1 cellular context compared by ENCODE assay signal in the genomic region with DNA sequence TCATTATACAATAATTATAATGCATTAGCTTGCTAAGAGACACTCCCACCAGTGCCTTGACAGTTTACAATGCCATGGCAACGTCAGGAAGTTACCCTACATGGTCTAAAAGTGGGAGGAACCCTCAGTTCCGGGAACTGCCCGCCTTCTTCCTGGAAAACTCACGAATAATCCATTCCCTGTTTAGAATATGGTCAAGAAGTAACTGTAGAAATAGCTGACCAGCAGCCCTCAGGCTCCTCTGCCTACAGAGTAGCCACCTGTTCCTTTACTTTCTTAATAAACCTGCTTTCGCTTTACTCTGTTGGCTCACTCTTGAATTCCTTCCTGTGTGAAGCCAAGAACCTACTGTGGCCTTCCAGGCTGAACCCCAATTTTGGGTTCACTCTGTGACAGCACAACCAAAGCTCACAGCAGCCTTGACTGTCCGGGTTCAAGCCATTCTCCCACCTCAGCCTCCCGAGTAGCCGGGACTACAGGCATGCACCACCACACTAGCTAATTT.
A peak's percentile ranks its signal among the peaks of the same experiment; 100 is the strongest.
TF ChIP-seq lines count a peak whose summit lies in the region.

No MANE protein-coding gene starts in this region.

TF ChIP-seq in K562, 482 proteins besides CTCF, POLR2A, EP300 and RAD21 (continued from another document and continues in another):
- no peak for TF ChIP-seq ZBTB40 (IDR thresholded peaks at IDR 0.05)
- TF ChIP-seq ZBTB40 (CRISPR knock-in tag; IDR thresholded peaks at IDR 0.05): no peak
- no peak for TF ChIP-seq SIN3B (IDR thresholded peaks at IDR 0.05; ENCODE audit: low read depth)
- no peak for TF ChIP-seq ZKSCAN8 (CRISPR knock-in tag; IDR thresholded peaks at IDR 0.05)
- TF ChIP-seq MBD2 (IDR thresholded peaks at IDR 0.05; ENCODE audit: borderline replicate concordance, low read depth): no peak; the same call in 1 of the 2 replicates
- peak; percentile 45; the same call in 1 of the 2 replicates for TF ChIP-seq DMBX1 (CRISPR knock-in tag; IDR thresholded peaks at IDR 0.05; ENCODE audit: borderline replicate concordance)
- no peak for TF ChIP-seq HEY1 (CRISPR knock-in tag; IDR thresholded peaks at IDR 0.05; ENCODE audit: borderline replicate concordance)
- TF ChIP-seq FOXK1 (CRISPR knock-in tag; IDR thresholded peaks at IDR 0.05; ENCODE audit: borderline replicate concordance): no peak
- TF ChIP-seq ZC3H11A (IDR thresholded peaks at IDR 0.05; ENCODE audit: low read depth, low read length): no peak
- TF ChIP-seq, protein P1, sequence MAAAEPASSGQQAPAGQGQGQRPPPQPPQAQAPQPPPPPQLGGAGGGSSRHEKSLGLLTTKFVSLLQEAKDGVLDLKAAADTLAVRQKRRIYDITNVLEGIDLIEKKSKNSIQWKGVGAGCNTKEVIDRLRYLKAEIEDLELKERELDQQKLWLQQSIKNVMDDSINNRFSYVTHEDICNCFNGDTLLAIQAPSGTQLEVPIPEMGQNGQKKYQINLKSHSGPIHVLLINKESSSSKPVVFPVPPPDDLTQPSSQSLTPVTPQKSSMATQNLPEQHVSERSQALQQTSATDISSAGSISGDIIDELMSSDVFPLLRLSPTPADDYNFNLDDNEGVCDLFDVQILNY (CRISPR knock-in tag; IDR thresholded peaks at IDR 0.05): no peak
- no peak for TF ChIP-seq NCOA1 (IDR thresholded peaks at IDR 0.05; ENCODE audit: low read depth)
- TF ChIP-seq IRF2 (CRISPR knock-in tag; IDR thresholded peaks at IDR 0.05): no peak
- TF ChIP-seq, protein P2, sequence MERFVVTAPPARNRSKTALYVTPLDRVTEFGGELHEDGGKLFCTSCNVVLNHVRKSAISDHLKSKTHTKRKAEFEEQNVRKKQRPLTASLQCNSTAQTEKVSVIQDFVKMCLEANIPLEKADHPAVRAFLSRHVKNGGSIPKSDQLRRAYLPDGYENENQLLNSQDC (CRISPR knock-in tag; IDR thresholded peaks at IDR 0.05): no peak
- no peak for TF ChIP-seq BCL6 (CRISPR knock-in tag; IDR thresholded peaks at IDR 0.05)
- no peak for TF ChIP-seq BRCA1 (IDR thresholded peaks at IDR 0.05)
- no peak for TF ChIP-seq BRCA1 (CRISPR knock-in tag; IDR thresholded peaks at IDR 0.05)
- TF ChIP-seq, protein P3, sequence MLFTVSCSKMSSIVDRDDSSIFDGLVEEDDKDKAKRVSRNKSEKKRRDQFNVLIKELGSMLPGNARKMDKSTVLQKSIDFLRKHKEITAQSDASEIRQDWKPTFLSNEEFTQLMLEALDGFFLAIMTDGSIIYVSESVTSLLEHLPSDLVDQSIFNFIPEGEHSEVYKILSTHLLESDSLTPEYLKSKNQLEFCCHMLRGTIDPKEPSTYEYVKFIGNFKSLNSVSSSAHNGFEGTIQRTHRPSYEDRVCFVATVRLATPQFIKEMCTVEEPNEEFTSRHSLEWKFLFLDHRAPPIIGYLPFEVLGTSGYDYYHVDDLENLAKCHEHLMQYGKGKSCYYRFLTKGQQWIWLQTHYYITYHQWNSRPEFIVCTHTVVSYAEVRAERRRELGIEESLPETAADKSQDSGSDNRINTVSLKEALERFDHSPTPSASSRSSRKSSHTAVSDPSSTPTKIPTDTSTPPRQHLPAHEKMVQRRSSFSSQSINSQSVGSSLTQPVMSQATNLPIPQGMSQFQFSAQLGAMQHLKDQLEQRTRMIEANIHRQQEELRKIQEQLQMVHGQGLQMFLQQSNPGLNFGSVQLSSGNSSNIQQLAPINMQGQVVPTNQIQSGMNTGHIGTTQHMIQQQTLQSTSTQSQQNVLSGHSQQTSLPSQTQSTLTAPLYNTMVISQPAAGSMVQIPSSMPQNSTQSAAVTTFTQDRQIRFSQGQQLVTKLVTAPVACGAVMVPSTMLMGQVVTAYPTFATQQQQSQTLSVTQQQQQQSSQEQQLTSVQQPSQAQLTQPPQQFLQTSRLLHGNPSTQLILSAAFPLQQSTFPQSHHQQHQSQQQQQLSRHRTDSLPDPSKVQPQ (CRISPR knock-in tag; IDR thresholded peaks at IDR 0.05; ENCODE audit: borderline replicate concordance): no peak
- TF ChIP-seq FOS (IDR thresholded peaks at IDR 0.05; ENCODE audit: extremely low read depth, insufficient read length): no peak
- no peak for TF ChIP-seq TAF7 (tag; IDR thresholded peaks at IDR 0.05)
- TF ChIP-seq NCOR1 (IDR thresholded peaks at IDR 0.05): no peak
- TF ChIP-seq MAX (CRISPR knock-in tag; IDR thresholded peaks at IDR 0.05): no peak
- no peak for TF ChIP-seq E2F4 (CRISPR knock-in tag; IDR thresholded peaks at IDR 0.05; ENCODE audit: low read depth)
- TF ChIP-seq HSF4 (CRISPR knock-in tag; IDR thresholded peaks at IDR 0.05; ENCODE audit: borderline replicate concordance): no peak
- no peak for TF ChIP-seq ZNF232 (CRISPR knock-in tag; IDR thresholded peaks at IDR 0.05)
- TF ChIP-seq CCNT2 (IDR thresholded peaks at IDR 0.05; ENCODE audit: borderline replicate concordance, extremely low read depth, insufficient read length, low read depth, low read length): no peak
- no peak for TF ChIP-seq CHD4 (IDR thresholded peaks at IDR 0.05; ENCODE audit: insufficient read depth, insufficient replicate concordance, low read depth, low read length, poor library complexity, severe bottlenecking)
- no peak for TF ChIP-seq HMG20A (CRISPR knock-in tag; conservative IDR thresholded peaks at IDR 0.05)
- no peak for TF ChIP-seq ZBTB17 (CRISPR knock-in tag; IDR thresholded peaks at IDR 0.05)
- no peak for TF ChIP-seq THRB (CRISPR knock-in tag; conservative IDR thresholded peaks at IDR 0.05)
- no peak for TF ChIP-seq NFXL1 (CRISPR knock-in tag; IDR thresholded peaks at IDR 0.05)
- TF ChIP-seq PML (IDR thresholded peaks at IDR 0.05; ENCODE audit: low read length): 0 out of 2 replicates have a peak, but pooled peaks have one; percentile 28
- TF ChIP-seq ZBTB7A (IDR thresholded peaks at IDR 0.05; ENCODE audit: borderline replicate concordance, control insufficient read depth, low read depth, low read length): no peak
- TF ChIP-seq YY1 (IDR thresholded peaks at IDR 0.05; ENCODE audit: borderline replicate concordance in 1 of 3, control insufficient read depth in 1 of 3, extremely low read depth in 1 of 3, insufficient read depth in 3 of 3, insufficient read length in 1 of 3, insufficient replicate concordance in 2 of 3, low read depth in 1 of 3, low read length in 2 of 3): no peak
- TF ChIP-seq KLF10 (CRISPR knock-in tag; IDR thresholded peaks at IDR 0.05): no peak
- TF ChIP-seq XRCC3 (IDR thresholded peaks at IDR 0.05): no peak
- peak; percentile 37; the same call in 1 of the 2 replicates for TF ChIP-seq TRIM28 (IDR thresholded peaks at IDR 0.05)
- no peak for TF ChIP-seq ZC3H8 (IDR thresholded peaks at IDR 0.05)
- no peak for TF ChIP-seq ZNF57 (CRISPR knock-in tag; IDR thresholded peaks at IDR 0.05)
- no peak for TF ChIP-seq HNRNPUL1 (IDR thresholded peaks at IDR 0.05; ENCODE audit: low read length)
- no peak for TF ChIP-seq ZBED1 (IDR thresholded peaks at IDR 0.05)
- TF ChIP-seq CSDE1 (IDR thresholded peaks at IDR 0.05): peak in 1 of 2 experiments; percentile 81; a peak in 1 of 4 replicates
- peak; percentile 23; the same call in 1 of the 2 replicates for TF ChIP-seq ESRRA (IDR thresholded peaks at IDR 0.05; ENCODE audit: borderline replicate concordance, low read depth)
- TF ChIP-seq GATA2 (CRISPR knock-in tag; IDR thresholded peaks at IDR 0.05): no peak
- TF ChIP-seq SAP30 (IDR thresholded peaks at IDR 0.05; ENCODE audit: borderline replicate concordance, insufficient read depth, low read depth, low read length, poor library complexity, severe bottlenecking): no peak
- no peak for TF ChIP-seq CAMTA2 (CRISPR knock-in tag; conservative IDR thresholded peaks at IDR 0.05)
- no peak for TF ChIP-seq TCF7L2 (IDR thresholded peaks at IDR 0.05; ENCODE audit: low read depth, low read length)
- peak; percentile 88 to 99 for TF ChIP-seq SRF (CRISPR knock-in tag; IDR thresholded peaks at IDR 0.05)
- no peak for TF ChIP-seq CBFA2T3 (IDR thresholded peaks at IDR 0.05)
- no peak; the same call in 1 of the 2 replicates for TF ChIP-seq LEF1 (IDR thresholded peaks at IDR 0.05)
- TF ChIP-seq ZNF780A (CRISPR knock-in tag; IDR thresholded peaks at IDR 0.05): no peak
- no peak for TF ChIP-seq GABPB1 (CRISPR knock-in tag; IDR thresholded peaks at IDR 0.05)
- TF ChIP-seq L3MBTL2 (IDR thresholded peaks at IDR 0.05): peak; percentile 45
- TF ChIP-seq MYNN (IDR thresholded peaks at IDR 0.05): no peak
- TF ChIP-seq MYNN (CRISPR knock-in tag; IDR thresholded peaks at IDR 0.05): no peak
- TF ChIP-seq EHMT2 (IDR thresholded peaks at IDR 0.05): peak; percentile 19; the same call in 1 of the 2 replicates
- no peak for TF ChIP-seq KDM1A (IDR thresholded peaks at IDR 0.05)
- no peak for TF ChIP-seq RBFOX2 (IDR thresholded peaks at IDR 0.05; ENCODE audit: low read depth, low read length)
- TF ChIP-seq SMAD2 (IDR thresholded peaks at IDR 0.05; ENCODE audit: low read depth, low read length): no peak
- TF ChIP-seq ARID1B (IDR thresholded peaks at IDR 0.05): no peak
- no peak for TF ChIP-seq CHD1 (IDR thresholded peaks at IDR 0.05; ENCODE audit: low read length)
- no peak for TF ChIP-seq DLX4 (CRISPR knock-in tag; IDR thresholded peaks at IDR 0.05)
